Comparison of ENCODE assay signal across 8 cellular contexts in genomic region chr14:88553886-88554457, GRCh38. TPM values are rescaled to one million over a fixed set of nuclear protein-coding genes. Genes with fewer than 3 reads are reported as not detected.
A peak's percentile ranks its signal among the peaks of the same experiment; 100 is the strongest.
DNase-seq lines count a peak whose midpoint lies in the region; ATAC-seq and TF ChIP-seq lines count a peak whose summit lies in the region.

No MANE protein-coding gene starts in this region.

- CTCF ChIA-PET in AG04450 (lab: Charles Lee), result interaction anchor here (0.7 to 2.5 kb wide), 2 partner anchors 13 to 365 kb away, joined by 4 to 11 read pairs; no protein-coding TSS in a partner anchor

- H3K4me3 Mint-ChIP-seq in memory B cell, result peak overlapping the region; percentile 66

- no peaks in the 10 kb centered on the region; the same call in 1 of the 2 replicates for H3K9me3 ChIP-seq in AG04450 (ENCODE audit: control insufficient read depth, insufficient read depth, low read length)
- H3K9me3 ChIP-seq in HUES6 (ENCODE audit: control insufficient read depth, insufficient read depth, low read depth, low read length), result no peaks in the 10 kb centered on the region

- H3K27ac Mint-ChIP-seq in memory B cell, result no peak overlapping the region

- no peaks in the 10 kb centered on the region for H3K9me3 Mint-ChIP-seq in memory B cell

- H3K4me1 ChIP-seq in HUES6 (ENCODE audit: control insufficient read depth, insufficient read depth, low read length) (peaks cover 16% of the 10 kb centered on the region), urinary bladder (ENCODE audit: insufficient read depth) (no peaks in the 10 kb centered on the region)

- H3K27me3 ChIP-seq in AG04450 (ENCODE audit: control insufficient read depth, insufficient read depth, low read length), result no peaks in the 10 kb centered on the region
- H3K27me3 ChIP-seq in HUES6 (ENCODE audit: control insufficient read depth, insufficient read depth, low read length), result no peaks in the 10 kb centered on the region; the same call in 1 of the 2 replicates

- ATAC-seq in memory B cell (ENCODE audit: low read depth) (no peak), GM19397 (IDR thresholded peaks at IDR 0.05; ENCODE audit: unreplicated experiment) (no peak)

- DNase-seq in AG04450 (ENCODE audit: low read depth, low spot score), result no peak
- DNase-seq in cardiac fibroblast (ENCODE audit: low read depth in 2 of 2), result peak; percentile 28 to 36
- no peak for DNase-seq in memory B cell (ENCODE audit: low spot score in 2 of 2)
- DNase-seq in NCI-H187 (lab: John Stamatoyannopoulos, UW), result no peak
- no peak for DNase-seq in NCI-H2227 (lab: John Stamatoyannopoulos, UW; ENCODE audit: unreplicated experiment)

- POLR2A ChIA-PET in AG04450 (lab: Yijun Ruan, JAX), result interaction anchor here (1.0 kb wide), 1 partner anchor 9 kb away, joined by 3 read pairs; no protein-coding TSS in a partner anchor

- H3K4me1 Mint-ChIP-seq in memory B cell, result peaks cover 7% of the 10 kb centered on the region

- H3K36me3 Mint-ChIP-seq in memory B cell, result no peaks in the 10 kb centered on the region

- H3K4me3 ChIP-seq in AG04450 (ENCODE audit: low read depth, low read length), result peak overlapping the region; percentile 76
- H3K4me3 ChIP-seq in HUES6 (ENCODE audit: low read depth, low read length), result peak overlapping the region; percentile 93
- H3K4me3 ChIP-seq in cardiac fibroblast (replicated peaks in 1 of 2; ENCODE audit: low read depth in 2 of 2, low read length in 2 of 2), result peak overlapping the region; percentile 63 to 73
- peak overlapping the region; percentile 99 for H3K4me3 ChIP-seq in urinary bladder (ENCODE audit: low read depth, low read length)

- H3K36me3 ChIP-seq in HUES6 (ENCODE audit: control insufficient read depth, insufficient read depth, low read length) (peaks cover 4% of the 10 kb centered on the region), urinary bladder (ENCODE audit: insufficient read depth) (peaks cover 2% of the 10 kb centered on the region)

- TF ChIP-seq CTCF in AG04450 (IDR thresholded peaks at IDR 0.05; ENCODE audit: low read depth, low read length) (no peak), cardiac fibroblast (IDR thresholded peaks at IDR 0.05; ENCODE audit: low read depth, low read length) (no peak)

- H3K27ac ChIP-seq in AG04450 (ENCODE audit: low read depth, low read length), result no peak overlapping the region
- peak overlapping the region; percentile 44; the same call in 1 of the 2 replicates for H3K27ac ChIP-seq in HUES6 (ENCODE audit: low read depth, low read length)
- H3K27ac ChIP-seq in urinary bladder (ENCODE audit: low read depth), result peak overlapping the region; percentile 94

- peak overlapping the region; percentile 76 for H3K9ac ChIP-seq in HUES6 (ENCODE audit: low read length)

- 3% methylated on average over 19 of the region's 19 CpGs for WGBS in urinary bladder

- peaks cover 19% of the 10 kb centered on the region for H3K27me3 Mint-ChIP-seq in memory B cell

RNA-seq across cellular contexts. Expression of gene PTPN21, which starts 0.8 kb away (rescaled TPM):
- polyA plus RNA-seq in AG04450 (2011; rRNA removed), result 15.8 and 16.0 TPM in 2 replicates
- polyA minus RNA-seq in AG04450 (2011; rRNA and poly(A)+ RNA removed), result 22.0 and 23.8 TPM in 2 replicates
- 22.4 TPM for total RNA-seq in urinary bladder
- polyA plus RNA-seq in urinary bladder, result 14.5 TPM

RNA-seq across cellular contexts. Expression of gene ZC3H14, which starts 8.9 kb away (rescaled TPM):
- polyA plus RNA-seq in AG04450 (2011; rRNA removed) (99.8 and 102 TPM in 2 replicates), urinary bladder (33.8 TPM)
- polyA minus RNA-seq in AG04450 (2011; rRNA and poly(A)+ RNA removed), result 129 and 147 TPM in 2 replicates
- 66.4 TPM for total RNA-seq in urinary bladder

Comparison
In these comparisons a context has a peak if more than half of its experiments do, and no peak if none do; other contexts are left out.
1. DNase-seq: peak in cardiac fibroblast (2 of 2); none in AG04450 (single experiment), memory B cell (0 of 2), NCI-H187 (0 of 2) and NCI-H2227 (single experiment).
2. Peak in every context shown above with its lines, with median percentiles within 50 percentile points of each other: H3K4me3 ChIP-seq.